Comparison of ENCODE assay signal across 8 cellular contexts in genomic region chr13:27375686-27376326, GRCh38. TPM values are rescaled to one million over a fixed set of nuclear protein-coding genes. Genes with fewer than 3 reads are reported as not detected.
DNase-seq lines count a peak whose midpoint lies in the region; ATAC-seq and TF ChIP-seq lines count a peak whose summit lies in the region.

No MANE protein-coding gene starts in this region.

- no peak overlapping the region for H3K27ac Mint-ChIP-seq in CD4-positive, alpha-beta memory T cell

- no peaks in the 10 kb centered on the region for H3K27me3 ChIP-seq in CD4-positive, alpha-beta memory T cell (ENCODE audit: insufficient read depth, low read length)

- H3K9me3 ChIP-seq in CD4-positive, alpha-beta memory T cell (ENCODE audit: control insufficient read depth in 1 of 2, low read length in 2 of 2): no peaks in the 10 kb centered on the region

- peaks cover 12 to 29% of the 10 kb centered on the region in 2 donors for H3K27me3 Mint-ChIP-seq in CD4-positive, alpha-beta memory T cell

- no peak overlapping the region for H3K4me3 Mint-ChIP-seq in CD4-positive, alpha-beta memory T cell

- H3K4me1 Mint-ChIP-seq in CD4-positive, alpha-beta memory T cell: peaks cover 2 to 10% (median 5%) of the 10 kb centered on the region in 4 donors

- peak; percentile 70 for ATAC-seq in sciatic nerve
- no peak for ATAC-seq in HG02981 (IDR thresholded peaks at IDR 0.05; ENCODE audit: unreplicated experiment)
- no peak for ATAC-seq in GM18861 (IDR thresholded peaks at IDR 0.05; ENCODE audit: unreplicated experiment)

- POLR2A ChIA-PET in CD4-positive, alpha-beta memory T cell (lab: Charles Lee; ENCODE audit: partially characterized antibody): interaction anchor here (1.2 kb wide), 1 partner anchor 51 kb away, joined by 3 read pairs; no protein-coding TSS in a partner anchor
- POLR2A ChIA-PET in RWPE1 (lab: Yijun Ruan, JAX; ENCODE audit: low non-redundant PET): no interaction called here

- H3K27ac ChIP-seq in CD4-positive, alpha-beta memory T cell (ENCODE audit: low read depth, low read length): no peak overlapping the region
- H3K27ac ChIP-seq in RWPE1: no peak overlapping the region

- no peaks in the 10 kb centered on the region for H3K36me3 ChIP-seq in CD4-positive, alpha-beta memory T cell (ENCODE audit: insufficient read depth, low read length)

- no peak overlapping the region for H3K4me3 ChIP-seq in CD4-positive, alpha-beta memory T cell (ENCODE audit: low read length in 2 of 2)

- no peaks in the 10 kb centered on the region for H3K9me3 Mint-ChIP-seq in CD4-positive, alpha-beta memory T cell

- peak in 4 of 5 donors; percentile 26 to 40 (median 38) for DNase-seq in CD4-positive, alpha-beta memory T cell
- DNase-seq in HT-29 (ENCODE audit: low spot score) (peak; percentile 94), RWPE1 (ENCODE audit: low spot score) (peak; percentile 69), head of caudate nucleus (peak in 39 of 42 donors; percentile 24 to 86 (median 62)), sciatic nerve (ENCODE audit: low spot score) (peak; percentile 78)
- DNase-seq in activated naive CD4-positive, alpha-beta T cell (lab: John Stamatoyannopoulos, UW): peak in 3 of 4 experiments; percentile 10 to 25 (median 18)

- intact Hi-C loops in CD4-positive, alpha-beta memory T cell (cut with micrococcal nuclease): loop anchor here (1.0 to 2.0 kb wide), 2 partner anchors 75 to 336 kb away; partner anchors contain the start of gene MTIF3
- intact Hi-C loops in head of caudate nucleus (cut with DNase I) (loop anchor here (2.0 to 10.0 kb wide), 2 partner anchors 49 to 451 kb away; partner anchors contain the start of gene GTF3A), sciatic nerve (cut with DNase I) (no loop called here)

- H3K36me3 Mint-ChIP-seq in CD4-positive, alpha-beta memory T cell: no peaks in the 10 kb centered on the region

- peak; percentile 73 for TF ChIP-seq CTCF in RWPE1 (conservative IDR thresholded peaks at IDR 0.05; ENCODE audit: low read depth)

- CTCF ChIA-PET in CD4-positive, alpha-beta memory T cell (lab: Charles Lee; ENCODE audit: partially characterized antibody): interaction anchor here (0.8 to 9.5 kb wide), 6 partner anchors 15 to 609 kb away, joined by 3 to 283 read pairs (median 25); no protein-coding TSS in a partner anchor
- CTCF ChIA-PET in RWPE1 (lab: Yijun Ruan, JAX): interaction anchor here (0.6 to 2.6 kb wide), 9 partner anchors 9 to 610 kb away, joined by 3 to 12 read pairs (median 3); no protein-coding TSS in a partner anchor

- no peaks in the 10 kb centered on the region for H3K4me1 ChIP-seq in CD4-positive, alpha-beta memory T cell (ENCODE audit: insufficient read depth, low read length)

RNA-seq across cellular contexts. Expression of gene GTF3A, which starts 48.6 kb away (rescaled TPM):
- 100 to 1,000 TPM; 225 to 236 TPM for total RNA-seq in CD4-positive, alpha-beta memory T cell
- 100 to 1,000 TPM; 596 to 688 TPM for polyA plus RNA-seq in CD4-positive, alpha-beta memory T cell
- 405 and 541 TPM in 2 replicates for total RNA-seq in HT-29 (2014; rRNA removed; shearing (Covaris generic))
- total RNA-seq in sciatic nerve: 52.2 TPM

Comparison
In these comparisons a context has a peak if more than half of its experiments do, and no peak if none do; other contexts are left out.
1. DNase-seq: peak in every context shown above with its lines; median percentile 94 in HT-29; 78 in sciatic nerve; 69 in RWPE1; 62 in head of caudate nucleus; 38 in CD4-positive, alpha-beta memory T cell; 18 in activated naive CD4-positive, alpha-beta T cell.